ENCODE assay signal across 7 cellular contexts in the genomic region with DNA sequence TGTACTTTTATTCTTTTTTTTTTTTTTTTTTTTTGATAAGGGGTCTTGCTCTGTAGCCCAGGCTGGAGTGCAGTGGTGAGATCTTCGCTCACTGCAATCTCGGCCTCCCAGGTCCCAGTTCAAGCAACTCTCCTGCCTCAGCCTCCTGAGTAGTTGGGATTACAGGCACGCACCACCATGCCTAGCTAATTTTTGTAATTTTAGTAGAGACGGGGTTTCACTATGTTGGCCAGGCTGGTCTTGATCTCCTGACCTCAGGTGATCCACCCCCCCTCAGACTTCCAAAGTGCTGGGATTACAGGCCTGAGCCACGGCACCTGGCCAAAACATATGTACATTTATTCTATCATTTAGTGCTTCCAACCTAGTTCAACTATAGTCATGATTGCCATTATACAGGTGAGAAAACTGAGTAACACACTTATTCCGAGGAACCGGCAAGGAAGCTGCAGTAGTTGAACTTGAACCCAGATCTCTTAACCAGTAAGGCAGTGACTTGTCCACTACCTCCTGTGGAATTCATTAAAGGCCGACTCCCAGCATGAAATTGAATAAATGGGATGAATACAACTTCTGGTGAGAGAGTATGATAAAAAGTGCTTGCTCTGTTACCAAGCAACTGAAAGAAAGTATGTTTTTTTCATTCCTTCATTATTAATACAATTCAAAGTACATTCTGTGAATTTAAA. TPM values are rescaled to one million over a fixed set of nuclear protein-coding genes. Genes with fewer than 3 reads are reported as not detected.
DNase-seq lines count a peak whose midpoint lies in the region; ATAC-seq and TF ChIP-seq lines count a peak whose summit lies in the region.

No MANE protein-coding gene starts in this region.

- no peak overlapping the region for H3K9ac ChIP-seq in iPS-18a (ENCODE audit: low read length)

- peaks cover 16% of the 10 kb centered on the region for H3K4me1 ChIP-seq in iPS-18a (ENCODE audit: control insufficient read depth, low read depth, low read length)

- peaks cover 37% of the 10 kb centered on the region for H3K4me1 Mint-ChIP-seq in activated T-helper 1 cell treated with anti-CD3 and anti-CD28 coated beads, Interleukin-12 subunit alpha, Interleukin-12 subunit beta, Interleukin-2, Interleukin-4 antibody, amounts not matched to agents 30 ng/mL and 10 ng/mL and 1 ng/mL, durations not matched to agents 14 hours and 24 hours and 36 hours (ENCODE audit: low read depth)
- peaks cover 32% of the 10 kb centered on the region for H3K4me1 Mint-ChIP-seq in stimulated activated naive CD8-positive, alpha-beta T cell treated with anti-CD3 and anti-CD28 coated beads, Interleukin-15, amount 100 ng/mL, for 72 hours

- no peak overlapping the region for H3K27ac ChIP-seq in iPS-18a (ENCODE audit: low read length)

- peak overlapping the region; percentile 98 for H3K27ac Mint-ChIP-seq in activated T-helper 1 cell treated with anti-CD3 and anti-CD28 coated beads, Interleukin-12 subunit alpha, Interleukin-12 subunit beta, Interleukin-2, Interleukin-4 antibody, amounts not matched to agents 30 ng/mL and 10 ng/mL and 1 ng/mL, durations not matched to agents 14 hours and 24 hours and 36 hours
- peak overlapping the region; percentile 98 to 99 for H3K27ac Mint-ChIP-seq in stimulated activated naive CD8-positive, alpha-beta T cell treated with anti-CD3 and anti-CD28 coated beads, Interleukin-15, amount 100 ng/mL, for 72 hours

- no peaks in the 10 kb centered on the region for H3K27me3 Mint-ChIP-seq in activated T-helper 1 cell treated with anti-CD3 and anti-CD28 coated beads, Interleukin-12 subunit alpha, Interleukin-12 subunit beta, Interleukin-2, Interleukin-4 antibody, amounts not matched to agents 30 ng/mL and 10 ng/mL and 1 ng/mL, durations not matched to agents 14 hours and 24 hours and 36 hours (ENCODE audit: insufficient read depth)
- no peaks in the 10 kb centered on the region for H3K27me3 Mint-ChIP-seq in stimulated activated naive CD8-positive, alpha-beta T cell treated with anti-CD3 and anti-CD28 coated beads, Interleukin-15, amount 100 ng/mL, for 72 hours

- no peak for TF ChIP-seq CTCF in HFF-Myc (IDR thresholded peaks at IDR 0.05; ENCODE audit: low read depth, low read length, missing control alignments)

- intact Hi-C loops in activated T-helper 1 cell treated with anti-CD3 and anti-CD28 coated beads, Interleukin-12 subunit alpha, Interleukin-12 subunit beta, Interleukin-2, Interleukin-4 antibody, amounts not matched to agents 30 ng/mL and 10 ng/mL and 1 ng/mL, durations not matched to agents 14 hours and 24 hours and 36 hours (cut with micrococcal nuclease): loop anchor here (1.0 to 5.0 kb wide), 11 partner anchors 52 to 1208 kb away; a partner anchor contains a TSS

- ATAC-seq in stimulated activated naive CD8-positive, alpha-beta T cell treated with anti-CD3 and anti-CD28 coated beads, Interleukin-15, amount 100 ng/mL, for 72 hours: no peak

- peaks cover 4% of the 10 kb centered on the region for H3K36me3 ChIP-seq in iPS-18a (ENCODE audit: control insufficient read depth, low read depth, low read length)

- DNase-seq in HFF-Myc (ENCODE audit: extremely low read depth, low read depth): no peak
- DNase-seq in activated T-helper 1 cell treated with anti-CD3 and anti-CD28 coated beads, Interleukin-12 subunit alpha, Interleukin-12 subunit beta, Interleukin-2, Interleukin-4 antibody, amounts not matched to agents 30 ng/mL and 10 ng/mL and 1 ng/mL, durations not matched to agents 14 hours and 24 hours and 36 hours (ENCODE audit: low spot score): no peak
- no peak for DNase-seq in stimulated activated naive CD8-positive, alpha-beta T cell treated with anti-CD3 and anti-CD28 coated beads, Interleukin-15, amount 100 ng/mL, for 72 hours
- DNase-seq in putamen (ENCODE audit: low spot score): no peak
- DNase-seq in stimulated activated CD4-positive, alpha-beta T cell treated with anti-CD3 and anti-CD28 coated beads, Interleukin-4, amount 100 ng/mL, for 4 hours: no peak
- no peak for DNase-seq in effector CD4-positive, alpha-beta T cell

- H3K4me3 Mint-ChIP-seq in activated T-helper 1 cell treated with anti-CD3 and anti-CD28 coated beads, Interleukin-12 subunit alpha, Interleukin-12 subunit beta, Interleukin-2, Interleukin-4 antibody, amounts not matched to agents 30 ng/mL and 10 ng/mL and 1 ng/mL, durations not matched to agents 14 hours and 24 hours and 36 hours: peak overlapping the region; percentile 85
- peak overlapping the region; percentile 79 to 92 for H3K4me3 Mint-ChIP-seq in stimulated activated naive CD8-positive, alpha-beta T cell treated with anti-CD3 and anti-CD28 coated beads, Interleukin-15, amount 100 ng/mL, for 72 hours

- no peaks in the 10 kb centered on the region for H3K9me3 Mint-ChIP-seq in activated T-helper 1 cell treated with anti-CD3 and anti-CD28 coated beads, Interleukin-12 subunit alpha, Interleukin-12 subunit beta, Interleukin-2, Interleukin-4 antibody, amounts not matched to agents 30 ng/mL and 10 ng/mL and 1 ng/mL, durations not matched to agents 14 hours and 24 hours and 36 hours
- peaks cover 0 to 4% of the 10 kb centered on the region in 2 donors for H3K9me3 Mint-ChIP-seq in stimulated activated naive CD8-positive, alpha-beta T cell treated with anti-CD3 and anti-CD28 coated beads, Interleukin-15, amount 100 ng/mL, for 72 hours

- H3K9me3 ChIP-seq in iPS-18a (ENCODE audit: control insufficient read depth, low read depth, low read length): no peaks in the 10 kb centered on the region

- H3K27me3 ChIP-seq in iPS-18a (ENCODE audit: control insufficient read depth, insufficient read depth, low read length): no peaks in the 10 kb centered on the region

- H3K4me3 ChIP-seq in HFF-Myc (replicated peaks; ENCODE audit: low read depth, low read length) (peak overlapping the region; percentile 56), iPS-18a (ENCODE audit: low read length) (peak overlapping the region; percentile 85)

- H3K36me3 Mint-ChIP-seq in activated T-helper 1 cell treated with anti-CD3 and anti-CD28 coated beads, Interleukin-12 subunit alpha, Interleukin-12 subunit beta, Interleukin-2, Interleukin-4 antibody, amounts not matched to agents 30 ng/mL and 10 ng/mL and 1 ng/mL, durations not matched to agents 14 hours and 24 hours and 36 hours (ENCODE audit: low read depth): peaks cover 6% of the 10 kb centered on the region

RNA-seq across cellular contexts. Expression of a gene that starts 0.8 kb away (rescaled TPM):
- 66.4 and 71.6 TPM in 2 replicates for total RNA-seq in activated T-helper 1 cell treated with anti-CD3 and anti-CD28 coated beads, Interleukin-12 subunit alpha, Interleukin-12 subunit beta, Interleukin-2, Interleukin-4 antibody, amounts not matched to agents 30 ng/mL and 10 ng/mL and 1 ng/mL, durations not matched to agents 14 hours and 24 hours and 36 hours
